ENCODE assay signal across 23 cellular contexts in the genomic region with DNA sequence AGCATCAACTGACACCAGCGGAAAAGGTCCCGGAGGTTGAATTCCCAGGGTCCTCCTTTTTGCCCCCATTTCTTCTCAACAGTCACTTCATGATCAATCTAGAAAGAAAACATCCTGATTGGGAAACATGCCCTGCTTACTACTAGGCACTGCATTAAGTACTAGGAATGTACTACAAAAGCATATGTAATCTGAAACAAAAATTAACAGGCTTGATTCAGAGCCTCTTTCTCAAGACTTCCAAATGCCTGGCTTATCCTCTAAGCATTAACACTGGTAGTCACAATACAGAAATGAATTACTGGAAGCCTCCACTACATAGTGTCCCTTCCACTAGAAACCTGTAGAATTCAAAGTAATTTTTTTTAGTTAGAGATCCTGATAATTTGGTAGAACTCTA.
"Had no signal": no experiment of that assay in that cellular context is flagged by ENCODE, and none has a peak within 500 bp of the region (broad histone marks: within the 10 kb centered on the region; RNA-seq: fewer than 3 reads in every experiment).

No MANE protein-coding gene starts in this region.

- H3K27me3 Mint-ChIP-seq: memory B cell; progenitor cell of endocrine pancreas; stimulated activated naive B cell treated with anti-CD40 and anti-IgM and Interleukin-4, amounts not matched to agents 10 μg/mL and 1 μg/mL and 100 μg/mL, for 72 hours had no signal

- H3K9me3 Mint-ChIP-seq: memory B cell; natural killer cell; stimulated activated naive B cell treated with anti-CD40 and anti-IgM and Interleukin-4, amounts not matched to agents 10 μg/mL and 1 μg/mL and 100 μg/mL, for 72 hours had no signal

- DNase-seq: dorsolateral prefrontal cortex; effector CD4-positive, alpha-beta T cell; foreskin fibroblast; gastrocnemius medialis; head of caudate nucleus; kidney; natural killer cell; occipital lobe; pancreas; stimulated activated CD4-positive, alpha-beta T cell treated with anti-CD3 and anti-CD28 coated beads, Interleukin-15, amount 100 ng/mL, for 24 hours; stimulated activated CD4-positive, alpha-beta T cell treated with anti-CD3 and anti-CD28 coated beads, Interleukin-2, amount 100 ng/mL, for 48 hours; stimulated activated naive B cell treated with anti-CD40 and anti-IgM and Interleukin-4, amounts not matched to agents 10 μg/mL and 1 μg/mL and 100 μg/mL, for 72 hours; stomach; thyroid gland had no signal

- H3K27me3 ChIP-seq: dorsolateral prefrontal cortex, esophagus muscularis mucosa, gastrocnemius medialis, pancreas, right atrium auricular region, stomach, thyroid gland, vagina had no signal

- H3K27ac Mint-ChIP-seq: memory B cell; natural killer cell; progenitor cell of endocrine pancreas; stimulated activated naive B cell treated with anti-CD40 and anti-IgM and Interleukin-4, amounts not matched to agents 10 μg/mL and 1 μg/mL and 100 μg/mL, for 72 hours had no signal

- H3K4me1 ChIP-seq: esophagus muscularis mucosa, gastrocnemius medialis, pancreas, right atrium auricular region, stomach, thyroid gland, vagina had no signal

- H3K4me3 ChIP-seq: dorsolateral prefrontal cortex, esophagus muscularis mucosa, gastrocnemius medialis, lung, pancreas, right atrium auricular region, stomach, thyroid gland, vagina had no signal

- H3K27ac ChIP-seq: dorsolateral prefrontal cortex, epithelial cell of prostate, esophagus muscularis mucosa, gastrocnemius medialis, pancreas, right atrium auricular region, stomach, thyroid gland, vagina had no signal

- ATAC-seq: gastrocnemius medialis; left lobe of liver; natural killer cell; pancreas; sciatic nerve; stimulated activated naive B cell treated with anti-CD40 and anti-IgM and Interleukin-4, amounts not matched to agents 10 μg/mL and 1 μg/mL and 100 μg/mL, for 72 hours had no signal

- H3K4me1 Mint-ChIP-seq: memory B cell; stimulated activated naive B cell treated with anti-CD40 and anti-IgM and Interleukin-4, amounts not matched to agents 10 μg/mL and 1 μg/mL and 100 μg/mL, for 72 hours had no signal

- H3K9me3 ChIP-seq: esophagus muscularis mucosa, gastrocnemius medialis, pancreas, right atrium auricular region, stomach, thyroid gland, vagina had no signal

- H3K4me3 Mint-ChIP-seq: memory B cell; natural killer cell; stimulated activated naive B cell treated with anti-CD40 and anti-IgM and Interleukin-4, amounts not matched to agents 10 μg/mL and 1 μg/mL and 100 μg/mL, for 72 hours had no signal
